Comparison of ENCODE assay signal across 1 cellular context in the genomic region with DNA sequence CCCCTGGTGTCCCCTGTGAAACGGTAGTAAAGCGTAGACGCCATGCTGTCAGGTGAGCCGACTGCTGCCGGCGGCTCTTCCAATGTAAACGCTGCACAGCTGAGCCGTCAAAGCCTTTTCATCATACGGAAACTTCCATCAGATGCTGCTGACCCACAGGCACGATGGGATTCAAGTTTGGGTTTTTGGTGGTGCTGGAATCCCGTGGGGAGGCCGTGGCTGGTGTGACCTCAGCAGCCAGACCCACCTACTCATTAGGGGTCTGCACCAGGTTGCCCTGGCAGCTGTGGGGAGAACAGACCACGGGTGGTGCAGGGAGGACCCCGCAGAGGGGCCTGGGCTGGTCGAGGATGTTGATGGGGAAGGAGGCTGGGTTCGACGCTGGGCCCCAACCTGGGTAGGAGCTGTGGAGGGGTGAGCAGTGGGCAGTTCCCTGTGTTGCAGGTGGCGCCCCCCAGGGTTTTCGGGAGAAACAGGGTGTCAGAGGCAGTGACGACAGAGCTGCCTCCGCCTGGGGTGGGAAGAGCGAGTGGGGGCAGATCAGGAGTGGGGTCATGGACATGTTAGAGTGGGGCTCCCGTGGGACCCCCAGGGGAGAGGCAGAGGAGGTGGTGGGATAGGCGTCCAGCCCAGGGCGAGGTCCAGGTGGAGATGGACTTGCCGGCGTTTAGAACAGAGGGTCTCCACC.
TF ChIP-seq lines count a peak whose summit lies in the region.

No MANE protein-coding gene starts in this region.

TF ChIP-seq in HEK293, 187 proteins besides CTCF, POLR2A, EP300 and RAD21 (continued from another document and continues in another):
- TF ChIP-seq ZBTB11 (tag by site-specific recombination; conservative IDR thresholded peaks at IDR 0.05; ENCODE audit: low read depth): no peak
- TF ChIP-seq, protein P1, sequence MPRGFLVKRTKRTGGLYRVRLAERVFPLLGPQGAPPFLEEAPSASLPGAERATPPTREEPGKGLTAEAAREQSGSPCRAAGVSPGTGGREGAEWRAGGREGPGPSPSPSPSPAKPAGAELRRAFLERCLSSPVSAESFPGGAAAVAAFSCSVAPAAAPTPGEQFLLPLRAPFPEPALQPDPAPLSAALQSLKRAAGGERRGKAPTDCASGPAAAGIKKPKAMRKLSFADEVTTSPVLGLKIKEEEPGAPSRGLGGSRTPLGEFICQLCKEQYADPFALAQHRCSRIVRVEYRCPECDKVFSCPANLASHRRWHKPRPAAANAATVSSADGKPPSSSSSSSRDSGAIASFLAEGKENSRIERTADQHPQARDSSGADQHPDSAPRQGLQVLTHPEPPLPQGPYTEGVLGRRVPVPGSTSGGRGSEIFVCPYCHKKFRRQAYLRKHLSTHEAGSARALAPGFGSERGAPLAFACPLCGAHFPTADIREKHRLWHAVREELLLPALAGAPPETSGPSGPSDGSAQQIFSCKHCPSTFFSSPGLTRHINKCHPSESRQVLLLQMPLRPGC (tag by site-specific recombination; IDR thresholded peaks at IDR 0.05): no peak
- TF ChIP-seq, protein P2, sequence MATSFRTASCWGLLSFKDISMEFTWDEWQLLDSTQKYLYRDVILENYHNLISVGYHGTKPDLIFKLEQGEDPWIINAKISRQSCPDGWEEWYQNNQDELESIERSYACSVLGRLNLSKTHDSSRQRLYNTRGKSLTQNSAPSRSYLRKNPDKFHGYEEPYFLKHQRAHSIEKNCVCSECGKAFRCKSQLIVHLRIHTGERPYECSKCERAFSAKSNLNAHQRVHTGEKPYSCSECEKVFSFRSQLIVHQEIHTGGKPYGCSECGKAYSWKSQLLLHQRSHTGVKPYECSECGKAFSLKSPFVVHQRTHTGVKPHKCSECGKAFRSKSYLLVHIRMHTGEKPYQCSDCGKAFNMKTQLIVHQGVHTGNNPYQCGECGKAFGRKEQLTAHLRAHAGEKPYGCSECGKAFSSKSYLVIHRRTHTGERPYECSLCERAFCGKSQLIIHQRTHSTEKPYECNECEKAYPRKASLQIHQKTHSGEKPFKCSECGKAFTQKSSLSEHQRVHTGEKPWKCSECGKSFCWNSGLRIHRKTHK (tag by site-specific recombination; IDR thresholded peaks at IDR 0.05): no peak
- no peak for TF ChIP-seq ZFP3 (tag by site-specific recombination; IDR thresholded peaks at IDR 0.05; ENCODE audit: low read depth)
- no peak for TF ChIP-seq ZNF174 (tag by site-specific recombination; IDR thresholded peaks at IDR 0.05)
- no peak for TF ChIP-seq MEIS1 (CRISPR knock-in tag; IDR thresholded peaks at IDR 0.05; ENCODE audit: borderline replicate concordance)
- no peak for TF ChIP-seq ZNF544 (tag by site-specific recombination; IDR thresholded peaks at IDR 0.05)
- no peak for TF ChIP-seq ZNF670 (tag by site-specific recombination; IDR thresholded peaks at IDR 0.05; ENCODE audit: low read depth)
- TF ChIP-seq OVOL3 (tag by site-specific recombination; IDR thresholded peaks at IDR 0.05): no peak
- no peak for TF ChIP-seq ZNF221 (tag by site-specific recombination; IDR thresholded peaks at IDR 0.05; ENCODE audit: borderline replicate concordance)
- peak; percentile 64; the same call in 1 of the 2 replicates for TF ChIP-seq KLF1 (tag by site-specific recombination; IDR thresholded peaks at IDR 0.05)
- TF ChIP-seq ZBTB20 (tag by site-specific recombination; IDR thresholded peaks at IDR 0.05): no peak
- no peak for TF ChIP-seq ZNF585B (tag by site-specific recombination; IDR thresholded peaks at IDR 0.05)
- TF ChIP-seq ZNF645 (tag by site-specific recombination; IDR thresholded peaks at IDR 0.05): no peak
- peak; percentile 51; the same call in 1 of the 2 replicates for TF ChIP-seq KLF8 (tag by site-specific recombination; IDR thresholded peaks at IDR 0.05)
- TF ChIP-seq, protein P3, sequence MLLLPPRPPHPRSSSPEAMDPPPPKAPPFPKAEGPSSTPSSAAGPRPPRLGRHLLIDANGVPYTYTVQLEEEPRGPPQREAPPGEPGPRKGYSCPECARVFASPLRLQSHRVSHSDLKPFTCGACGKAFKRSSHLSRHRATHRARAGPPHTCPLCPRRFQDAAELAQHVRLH (tag by site-specific recombination; IDR thresholded peaks at IDR 0.05): no peak
- no peak for TF ChIP-seq ZNF140 (tag by site-specific recombination; IDR thresholded peaks at IDR 0.05)
- no peak for TF ChIP-seq ZNF202 (tag by site-specific recombination; IDR thresholded peaks at IDR 0.05; ENCODE audit: borderline replicate concordance)
- TF ChIP-seq ZNF302 (tag by site-specific recombination; IDR thresholded peaks at IDR 0.05; ENCODE audit: low read depth): no peak
- no peak for TF ChIP-seq ZNF792 (tag by site-specific recombination; IDR thresholded peaks at IDR 0.05)
- TF ChIP-seq ZSCAN5A (tag by site-specific recombination; IDR thresholded peaks at IDR 0.05): no peak
- peak; percentile 51 for TF ChIP-seq ZNF341 (tag by site-specific recombination; IDR thresholded peaks at IDR 0.05; ENCODE audit: low read depth)
- TF ChIP-seq ZNF449 (tag by site-specific recombination; IDR thresholded peaks at IDR 0.05): no peak
- TF ChIP-seq ZSCAN16 (tag by site-specific recombination; IDR thresholded peaks at IDR 0.05): no peak
- no peak for TF ChIP-seq RBAK (tag by site-specific recombination; IDR thresholded peaks at IDR 0.05)
- TF ChIP-seq, protein P4, sequence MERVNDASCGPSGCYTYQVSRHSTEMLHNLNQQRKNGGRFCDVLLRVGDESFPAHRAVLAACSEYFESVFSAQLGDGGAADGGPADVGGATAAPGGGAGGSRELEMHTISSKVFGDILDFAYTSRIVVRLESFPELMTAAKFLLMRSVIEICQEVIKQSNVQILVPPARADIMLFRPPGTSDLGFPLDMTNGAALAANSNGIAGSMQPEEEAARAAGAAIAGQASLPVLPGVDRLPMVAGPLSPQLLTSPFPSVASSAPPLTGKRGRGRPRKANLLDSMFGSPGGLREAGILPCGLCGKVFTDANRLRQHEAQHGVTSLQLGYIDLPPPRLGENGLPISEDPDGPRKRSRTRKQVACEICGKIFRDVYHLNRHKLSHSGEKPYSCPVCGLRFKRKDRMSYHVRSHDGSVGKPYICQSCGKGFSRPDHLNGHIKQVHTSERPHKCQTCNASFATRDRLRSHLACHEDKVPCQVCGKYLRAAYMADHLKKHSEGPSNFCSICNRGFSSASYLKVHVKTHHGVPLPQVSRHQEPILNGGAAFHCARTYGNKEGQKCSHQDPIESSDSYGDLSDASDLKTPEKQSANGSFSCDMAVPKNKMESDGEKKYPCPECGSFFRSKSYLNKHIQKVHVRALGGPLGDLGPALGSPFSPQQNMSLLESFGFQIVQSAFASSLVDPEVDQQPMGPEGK (tag by site-specific recombination; IDR thresholded peaks at IDR 0.05): peak; percentile 70
- TF ChIP-seq ZNF785 (tag by site-specific recombination; IDR thresholded peaks at IDR 0.05): no peak
- no peak for TF ChIP-seq PRDM1 (tag by site-specific recombination; IDR thresholded peaks at IDR 0.05)
- no peak for TF ChIP-seq ZNF692 (tag by site-specific recombination; IDR thresholded peaks at IDR 0.05)
- TF ChIP-seq ZNF169 (tag by site-specific recombination; IDR thresholded peaks at IDR 0.05): no peak
- no peak for TF ChIP-seq HOXC10 (CRISPR knock-in tag; IDR thresholded peaks at IDR 0.05)
- peak; percentile 88 for TF ChIP-seq GLIS2 (tag by site-specific recombination; IDR thresholded peaks at IDR 0.05)
- peak; percentile 53 for TF ChIP-seq GLIS1 (tag by site-specific recombination; IDR thresholded peaks at IDR 0.05)
- no peak for TF ChIP-seq MYNN (tag by site-specific recombination; IDR thresholded peaks at IDR 0.05; ENCODE audit: borderline replicate concordance)
- no peak for TF ChIP-seq ZNF558 (tag by site-specific recombination; IDR thresholded peaks at IDR 0.05)
- no peak for TF ChIP-seq ZNF16 (tag by site-specific recombination; IDR thresholded peaks at IDR 0.05; ENCODE audit: low read depth)
- no peak for TF ChIP-seq ZIC2 (tag by site-specific recombination; IDR thresholded peaks at IDR 0.05)
- no peak for TF ChIP-seq ZNF529 (tag by site-specific recombination; IDR thresholded peaks at IDR 0.05; ENCODE audit: insufficient replicate concordance)
- no peak for TF ChIP-seq ZBTB6 (tag by site-specific recombination; IDR thresholded peaks at IDR 0.05)
- TF ChIP-seq ZNF664 (tag by site-specific recombination; IDR thresholded peaks at IDR 0.05): no peak
- no peak for TF ChIP-seq ZNF596 (tag by site-specific recombination; IDR thresholded peaks at IDR 0.05)
- TF ChIP-seq, protein P5, sequence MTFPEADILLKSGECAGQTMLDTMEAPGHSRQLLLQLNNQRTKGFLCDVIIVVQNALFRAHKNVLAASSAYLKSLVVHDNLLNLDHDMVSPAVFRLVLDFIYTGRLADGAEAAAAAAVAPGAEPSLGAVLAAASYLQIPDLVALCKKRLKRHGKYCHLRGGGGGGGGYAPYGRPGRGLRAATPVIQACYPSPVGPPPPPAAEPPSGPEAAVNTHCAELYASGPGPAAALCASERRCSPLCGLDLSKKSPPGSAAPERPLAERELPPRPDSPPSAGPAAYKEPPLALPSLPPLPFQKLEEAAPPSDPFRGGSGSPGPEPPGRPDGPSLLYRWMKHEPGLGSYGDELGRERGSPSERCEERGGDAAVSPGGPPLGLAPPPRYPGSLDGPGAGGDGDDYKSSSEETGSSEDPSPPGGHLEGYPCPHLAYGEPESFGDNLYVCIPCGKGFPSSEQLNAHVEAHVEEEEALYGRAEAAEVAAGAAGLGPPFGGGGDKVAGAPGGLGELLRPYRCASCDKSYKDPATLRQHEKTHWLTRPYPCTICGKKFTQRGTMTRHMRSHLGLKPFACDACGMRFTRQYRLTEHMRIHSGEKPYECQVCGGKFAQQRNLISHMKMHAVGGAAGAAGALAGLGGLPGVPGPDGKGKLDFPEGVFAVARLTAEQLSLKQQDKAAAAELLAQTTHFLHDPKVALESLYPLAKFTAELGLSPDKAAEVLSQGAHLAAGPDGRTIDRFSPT (tag by site-specific recombination; IDR thresholded peaks at IDR 0.05): peak; percentile 34; the same call in 1 of the 2 replicates
